Comparison of ENCODE assay signal across 8 cellular contexts in the genomic region with DNA sequence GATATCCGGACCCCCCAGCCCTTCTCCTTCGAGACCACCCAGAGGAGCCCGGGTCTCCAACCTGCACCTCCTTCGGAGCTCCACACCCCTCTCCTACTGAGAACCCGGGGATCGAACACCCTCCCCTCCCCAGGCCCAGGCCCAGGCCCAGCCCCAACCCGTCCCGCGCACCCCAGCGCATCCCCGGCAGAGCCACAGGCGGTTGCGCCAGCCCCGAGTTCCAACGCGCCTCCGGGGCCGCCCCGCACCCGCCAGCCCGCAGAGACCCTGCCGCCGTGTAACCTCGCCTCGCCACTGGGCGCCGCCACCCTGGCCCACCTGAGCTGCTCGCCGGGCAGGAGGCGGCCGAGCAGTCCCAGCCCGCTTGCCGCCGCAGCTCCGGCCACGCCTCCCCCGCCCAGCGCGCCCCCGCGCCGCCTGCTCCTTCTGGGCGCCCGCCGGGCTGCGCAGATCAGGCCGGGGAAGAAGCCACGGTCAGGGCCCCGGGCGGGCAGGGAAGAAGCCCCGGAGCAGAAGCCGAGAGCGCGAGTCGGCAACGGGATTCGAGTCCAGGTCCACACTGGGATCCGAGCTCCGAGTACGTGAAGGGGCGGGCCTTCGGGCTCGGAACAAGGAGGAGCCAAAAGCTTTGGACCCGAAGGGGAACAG. TPM values are rescaled to one million over a fixed set of nuclear protein-coding genes. Genes with fewer than 3 reads are reported as not detected.
A peak's percentile ranks its signal among the peaks of the same experiment; 100 is the strongest.
DNase-seq lines count a peak whose midpoint lies in the region; ATAC-seq and TF ChIP-seq lines count a peak whose summit lies in the region.

A gene with protein sequence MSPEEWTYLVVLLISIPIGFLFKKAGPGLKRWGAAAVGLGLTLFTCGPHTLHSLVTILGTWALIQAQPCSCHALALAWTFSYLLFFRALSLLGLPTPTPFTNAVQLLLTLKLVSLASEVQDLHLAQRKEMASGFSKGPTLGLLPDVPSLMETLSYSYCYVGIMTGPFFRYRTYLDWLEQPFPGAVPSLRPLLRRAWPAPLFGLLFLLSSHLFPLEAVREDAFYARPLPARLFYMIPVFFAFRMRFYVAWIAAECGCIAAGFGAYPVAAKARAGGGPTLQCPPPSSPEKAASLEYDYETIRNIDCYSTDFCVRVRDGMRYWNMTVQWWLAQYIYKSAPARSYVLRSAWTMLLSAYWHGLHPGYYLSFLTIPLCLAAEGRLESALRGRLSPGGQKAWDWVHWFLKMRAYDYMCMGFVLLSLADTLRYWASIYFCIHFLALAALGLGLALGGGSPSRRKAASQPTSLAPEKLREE (minus strand): TSS at position 561 of the 648 bp plus-strand sequence. CDS start 1,072 bp downstream, outside the sequence.

- H3K9me2 ChIP-seq in neural cell (ENCODE audit: insufficient read depth, low read length) = no peaks in the 10 kb centered on the region

- peak within 1 kb of the TSS; percentile 97 for H3K27ac ChIP-seq in SK-N-MC
- H3K27ac ChIP-seq in epithelial cell of prostate = peak within 1 kb of the TSS; percentile 94
- peak within 1 kb of the TSS; percentile 95 for H3K27ac ChIP-seq in neural cell (ENCODE audit: low read length)

- H2AFZ ChIP-seq in neural cell (ENCODE audit: low read depth, low read length) = peak within 1 kb of the TSS; percentile 95

- H3K9me3 ChIP-seq in SK-N-MC (ENCODE audit: low read depth, low read length) = no peaks in the 10 kb centered on the region
- no peaks in the 10 kb centered on the region for H3K9me3 ChIP-seq in neural cell (ENCODE audit: low read length)

- ATAC-seq in GM18861 (IDR thresholded peaks at IDR 0.05; ENCODE audit: unreplicated experiment) (peak; percentile 18), HG03025 (IDR thresholded peaks at IDR 0.05; ENCODE audit: low FRiP score, unreplicated experiment) (peak; percentile 19)

- H3K27me3 ChIP-seq in neural cell (ENCODE audit: insufficient read depth, low read depth, low read length) = no peaks in the 10 kb centered on the region

- peak; percentile 64 for TF ChIP-seq RAD21 in neural cell (conservative IDR thresholded peaks at IDR 0.05)

- H3K4me3 ChIP-seq in AG10803 (ENCODE audit: low read length) (peak within 1 kb of the TSS; percentile 72), SK-N-MC (peak within 1 kb of the TSS; percentile 94), neural cell (ENCODE audit: low read length) (peak within 1 kb of the TSS; percentile 99)

- H3K9ac ChIP-seq in SK-N-MC (ENCODE audit: insufficient read length) = peak within 1 kb of the TSS; percentile 97
- H3K9ac ChIP-seq in neural cell (ENCODE audit: low read length) = peak within 1 kb of the TSS; percentile 92

- TF ChIP-seq EP300 in neural cell (conservative IDR thresholded peaks at IDR 0.05; ENCODE audit: poor library complexity, severe bottlenecking) = peak; percentile 64

- no peaks in the 10 kb centered on the region for H3F3A ChIP-seq in neural cell (ENCODE audit: insufficient read depth, low read length, poor library complexity, severe bottlenecking)

- H3K36me3 ChIP-seq in SK-N-MC (ENCODE audit: insufficient read depth, low read length) (peaks cover 13% of the 10 kb centered on the region), neural cell (ENCODE audit: insufficient read depth, low read length) (no peaks in the 10 kb centered on the region)

- TF ChIP-seq CTCF in AG10803 (conservative IDR thresholded peaks at IDR 0.05; ENCODE audit: low read length) (no peak), neural cell (IDR thresholded peaks at IDR 0.05; ENCODE audit: poor library complexity, severe bottlenecking) (peak; percentile 77)

- H3K79me2 ChIP-seq in neural cell (replicated peaks; ENCODE audit: insufficient read depth, low read length) = peaks cover 18% of the 10 kb centered on the region

- DNase-seq in AG10803 (ENCODE audit: low read depth) = no peak
- no peak for DNase-seq in SK-N-MC (ENCODE audit: low read depth, low spot score)
- DNase-seq in epithelial cell of prostate (ENCODE audit: low read depth, low spot score) = no peak
- no peak for DNase-seq in NCI-H526 (lab: John Stamatoyannopoulos, UW)
- DNase-seq in stimulated activated CD4-positive, alpha-beta T cell treated with anti-CD3 and anti-CD28 coated beads, Interleukin-2, amount 100 ng/mL, for 24 hours = no peak

- peak within 1 kb of the TSS; percentile 70 for H3K4me2 ChIP-seq in neural cell (ENCODE audit: low read length)

- H4K20me1 ChIP-seq in neural cell (ENCODE audit: insufficient read depth) = no peaks in the 10 kb centered on the region

TF ChIP-seq in neural cell, 6 proteins besides CTCF, POLR2A, EP300 and RAD21:
- TF ChIP-seq SMC3 (conservative IDR thresholded peaks at IDR 0.05; ENCODE audit: poor library complexity) = peak; percentile 71
- no peak for TF ChIP-seq EZH2 (IDR thresholded peaks at IDR 0.05; ENCODE audit: borderline replicate concordance, insufficient read depth, low read length, poor library complexity, severe bottlenecking)
- TF ChIP-seq, protein P1, sequence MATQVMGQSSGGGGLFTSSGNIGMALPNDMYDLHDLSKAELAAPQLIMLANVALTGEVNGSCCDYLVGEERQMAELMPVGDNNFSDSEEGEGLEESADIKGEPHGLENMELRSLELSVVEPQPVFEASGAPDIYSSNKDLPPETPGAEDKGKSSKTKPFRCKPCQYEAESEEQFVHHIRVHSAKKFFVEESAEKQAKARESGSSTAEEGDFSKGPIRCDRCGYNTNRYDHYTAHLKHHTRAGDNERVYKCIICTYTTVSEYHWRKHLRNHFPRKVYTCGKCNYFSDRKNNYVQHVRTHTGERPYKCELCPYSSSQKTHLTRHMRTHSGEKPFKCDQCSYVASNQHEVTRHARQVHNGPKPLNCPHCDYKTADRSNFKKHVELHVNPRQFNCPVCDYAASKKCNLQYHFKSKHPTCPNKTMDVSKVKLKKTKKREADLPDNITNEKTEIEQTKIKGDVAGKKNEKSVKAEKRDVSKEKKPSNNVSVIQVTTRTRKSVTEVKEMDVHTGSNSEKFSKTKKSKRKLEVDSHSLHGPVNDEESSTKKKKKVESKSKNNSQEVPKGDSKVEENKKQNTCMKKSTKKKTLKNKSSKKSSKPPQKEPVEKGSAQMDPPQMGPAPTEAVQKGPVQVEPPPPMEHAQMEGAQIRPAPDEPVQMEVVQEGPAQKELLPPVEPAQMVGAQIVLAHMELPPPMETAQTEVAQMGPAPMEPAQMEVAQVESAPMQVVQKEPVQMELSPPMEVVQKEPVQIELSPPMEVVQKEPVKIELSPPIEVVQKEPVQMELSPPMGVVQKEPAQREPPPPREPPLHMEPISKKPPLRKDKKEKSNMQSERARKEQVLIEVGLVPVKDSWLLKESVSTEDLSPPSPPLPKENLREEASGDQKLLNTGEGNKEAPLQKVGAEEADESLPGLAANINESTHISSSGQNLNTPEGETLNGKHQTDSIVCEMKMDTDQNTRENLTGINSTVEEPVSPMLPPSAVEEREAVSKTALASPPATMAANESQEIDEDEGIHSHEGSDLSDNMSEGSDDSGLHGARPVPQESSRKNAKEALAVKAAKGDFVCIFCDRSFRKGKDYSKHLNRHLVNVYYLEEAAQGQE (IDR thresholded peaks at IDR 0.05; ENCODE audit: borderline replicate concordance) = peak; percentile 58
- TF ChIP-seq MXI1 (conservative IDR thresholded peaks at IDR 0.05; ENCODE audit: poor library complexity, severe bottlenecking) = peak; percentile 90
- peak; percentile 53 for TF ChIP-seq TAF1 (IDR thresholded peaks at IDR 0.05; ENCODE audit: low read depth)
- TF ChIP-seq POLR2AphosphoS5 (IDR thresholded peaks at IDR 0.05) = peak; percentile 79

RNA-seq across cellular contexts. Expression of the gene that starts here (rescaled TPM):
- 19.0 and 25.1 TPM in 2 replicates for polyA plus RNA-seq in neural cell
- polyA minus RNA-seq in neural cell = 31.2 and 35.0 TPM in 2 replicates
